In genomic region chr11:19200410-19201201, GRCh38 we compare ENCODE assay signal across 1 cellular context.
TF ChIP-seq lines count a peak whose summit lies in the region.

No MANE protein-coding gene starts in this region.

TF ChIP-seq in K562, 482 proteins besides CTCF, POLR2A, EP300 and RAD21 (continued from another document):
- TF ChIP-seq NCOA2 (IDR thresholded peaks at IDR 0.05; ENCODE audit: partially characterized antibody in 2 of 2), result no peak
- TF ChIP-seq ZNF766 (CRISPR knock-in tag; conservative IDR thresholded peaks at IDR 0.05), result 0 out of 2 replicates have a peak, but pooled peaks have one; percentile 36
